In genomic region chrY:6913362-6913761, GRCh38 we compare ENCODE assay signal across 44 cellular contexts. TPM values are rescaled to one million over a fixed set of nuclear protein-coding genes. Genes with fewer than 3 reads are reported as not detected.
"Had no signal": no experiment of that assay in that cellular context is flagged by ENCODE, and none has a peak within 500 bp of the region (broad histone marks: within the 10 kb centered on the region; RNA-seq: fewer than 3 reads in every experiment).

No MANE protein-coding gene starts in this region.

- H3K36me3 Mint-ChIP-seq: activated naive CD4-positive, alpha-beta T cell treated with anti-CD3 and anti-CD28 coated beads, Interleukin-2, amount 10 ng/mL, durations not matched to agents 7 days and 5 days; activated naive CD4-positive, alpha-beta T cell treated with anti-CD3 and anti-CD28 coated beads, Interleukin-2, amount 50 U/mL, for 24 hours; activated naive CD4-positive, alpha-beta T cell treated with anti-CD3 and anti-CD28 coated beads, Interleukin-2, amount 50 U/mL, for 72 hours; activated naive CD8-positive, alpha-beta T cell; activated naive CD8-positive, alpha-beta T cell treated with anti-CD3 and anti-CD28 coated beads for 36 hours; activated naive CD8-positive, alpha-beta T cell treated with anti-CD3 and anti-CD28 coated beads, Interleukin-2, amount 10 ng/mL, durations not matched to agents 7 days and 5 days; brain had no signal

- H3K4me1 ChIP-seq: adrenal gland, ascending aorta, breast epithelium had no signal

- H3K27ac ChIP-seq: adrenal gland, ascending aorta, body of pancreas, brain microvascular endothelial cell, breast epithelium, cardiac muscle cell had no signal

- H3K27me3 ChIP-seq: adrenal gland, ascending aorta, body of pancreas, brain microvascular endothelial cell, breast epithelium, cardiac muscle cell had no signal

- H3K27ac Mint-ChIP-seq: activated naive CD4-positive, alpha-beta T cell treated with anti-CD3 and anti-CD28 coated beads for 36 hours; activated naive CD4-positive, alpha-beta T cell treated with anti-CD3 and anti-CD28 coated beads, Interleukin-2, amount 10 ng/mL, durations not matched to agents 7 days and 5 days; activated naive CD4-positive, alpha-beta T cell treated with anti-CD3 and anti-CD28 coated beads, Interleukin-2, amount 50 U/mL, for 24 hours; activated naive CD4-positive, alpha-beta T cell treated with anti-CD3 and anti-CD28 coated beads, Interleukin-2, amount 50 U/mL, for 72 hours; activated naive CD8-positive, alpha-beta T cell; activated naive CD8-positive, alpha-beta T cell treated with anti-CD3 and anti-CD28 coated beads for 36 hours; activated naive CD8-positive, alpha-beta T cell treated with anti-CD3 and anti-CD28 coated beads, Interleukin-2, amount 10 ng/mL, durations not matched to agents 7 days and 5 days; activated naive CD8-positive, alpha-beta T cell treated with anti-CD3 and anti-CD28 coated beads, Interleukin-2, amount 50 U/mL, for 24 hours; activated T-cell treated with anti-CD3 and anti-CD28 coated beads, Interleukin-2, amount 50 U/mL, for 24 hours; activated T-cell treated with anti-CD3 and anti-CD28 coated beads, Interleukin-2, amount 50 U/mL, for 72 hours; activated T-helper 1 cell treated with anti-CD3 and anti-CD28 coated beads, Interleukin-12 subunit alpha, Interleukin-12 subunit beta, Interleukin-2, Interleukin-4 antibody, amounts not matched to agents 30 ng/mL and 10 ng/mL and 1 ng/mL, durations not matched to agents 14 hours and 24 hours and 36 hours; activated T-helper 17 cell treated with anti-CD3 and anti-CD28 coated beads, Interleukin-2, amount 50 U/mL, for 72 hours; activated T-helper 2 cell treated with anti-CD3 and anti-CD28 coated beads, Interferon-gamma antibody, Interleukin-2, Interleukin-4, amounts not matched to agents 10 μg/mL and 5 μg/mL and 100 μg/mL, durations not matched to agents 14 hours and 24 hours and 36 hours; brain had no signal

- H3K9me3 ChIP-seq: adrenal gland, ascending aorta, body of pancreas, breast epithelium had no signal

- H3K36me3 ChIP-seq: adrenal gland, ascending aorta, brain microvascular endothelial cell, breast epithelium, cardiac muscle cell had no signal

- DNase-seq: activated effector memory CD4-positive, alpha-beta T cell treated with anti-CD3 and anti-CD28 coated beads, Interleukin-2, amount 50 U/mL, for 16 hours; activated effector memory CD4-positive, alpha-beta T cell treated with Interleukin-2 at 50 U/mL for 16 hours; activated gamma-delta T cell; activated gamma-delta T cell treated with Interleukin-2 at 50 U/mL for 16 hours; activated naive CD4-positive, alpha-beta T cell; activated naive CD4-positive, alpha-beta T cell treated with anti-CD3 and anti-CD28 coated beads for 36 hours; activated naive CD4-positive, alpha-beta T cell treated with anti-CD3 and anti-CD28 coated beads, Interleukin-2, amount 10 ng/mL, durations not matched to agents 7 days and 5 days; activated naive CD4-positive, alpha-beta T cell treated with anti-CD3 and anti-CD28 coated beads, Interleukin-2, amount 50 U/mL, for 16 hours; activated naive CD4-positive, alpha-beta T cell treated with Interleukin-2 at 50 U/mL for 16 hours; activated naive CD8-positive, alpha-beta T cell treated with anti-CD3 and anti-CD28 coated beads for 36 hours; activated naive CD8-positive, alpha-beta T cell treated with anti-CD3 and anti-CD28 coated beads, Interleukin-2, amount 10 ng/mL, durations not matched to agents 7 days and 5 days; activated naive CD8-positive, alpha-beta T cell treated with anti-CD3 and anti-CD28 coated beads, Interleukin-2, amount 50 U/mL, for 24 hours; activated T-cell treated with anti-CD3 and anti-CD28 coated beads, Interleukin-2, amount 50 U/mL, for 1 hour; activated T-cell treated with anti-CD3 and anti-CD28 coated beads, Interleukin-2, amount 50 U/mL, for 24 hours; activated T-cell treated with anti-CD3 and anti-CD28 coated beads, Interleukin-2, amount 50 U/mL, for 4 hours; activated T-cell treated with anti-CD3 and anti-CD28 coated beads, Interleukin-2, amount 50 U/mL, for 48 hours; activated T-cell treated with anti-CD3 and anti-CD28 coated beads, Interleukin-2, amount 50 U/mL, for 72 hours; adrenal gland; amniotic stem cell; amygdala; anterior cingulate cortex; aorta; body of pancreas; brain microvascular endothelial cell; caudate nucleus; central memory CD4-positive, alpha-beta T cell; cerebellar nuclear complex had no signal

- H3K4me1 Mint-ChIP-seq: activated naive CD4-positive, alpha-beta T cell treated with anti-CD3 and anti-CD28 coated beads, Interleukin-2, amount 10 ng/mL, durations not matched to agents 7 days and 5 days; activated T-helper 17 cell treated with anti-CD3 and anti-CD28 coated beads, Interleukin-2, amount 50 U/mL, for 72 hours; brain had no signal

- H3K9me3 Mint-ChIP-seq: activated naive CD4-positive, alpha-beta T cell treated with anti-CD3 and anti-CD28 coated beads for 36 hours; activated naive CD4-positive, alpha-beta T cell treated with anti-CD3 and anti-CD28 coated beads, Interleukin-2, amount 10 ng/mL, durations not matched to agents 7 days and 5 days; activated naive CD4-positive, alpha-beta T cell treated with anti-CD3 and anti-CD28 coated beads, Interleukin-2, amount 50 U/mL, for 24 hours; activated naive CD4-positive, alpha-beta T cell treated with anti-CD3 and anti-CD28 coated beads, Interleukin-2, amount 50 U/mL, for 72 hours; activated naive CD8-positive, alpha-beta T cell treated with anti-CD3 and anti-CD28 coated beads for 36 hours; activated naive CD8-positive, alpha-beta T cell treated with anti-CD3 and anti-CD28 coated beads, Interleukin-2, amount 10 ng/mL, durations not matched to agents 7 days and 5 days; activated naive CD8-positive, alpha-beta T cell treated with anti-CD3 and anti-CD28 coated beads, Interleukin-2, amount 50 U/mL, for 24 hours; activated T-cell treated with anti-CD3 and anti-CD28 coated beads, Interleukin-2, amount 50 U/mL, for 24 hours; activated T-cell treated with anti-CD3 and anti-CD28 coated beads, Interleukin-2, amount 50 U/mL, for 4 hours; activated T-cell treated with anti-CD3 and anti-CD28 coated beads, Interleukin-2, amount 50 U/mL, for 72 hours; activated T-helper 1 cell treated with anti-CD3 and anti-CD28 coated beads, Interleukin-12 subunit alpha, Interleukin-12 subunit beta, Interleukin-2, Interleukin-4 antibody, amounts not matched to agents 30 ng/mL and 10 ng/mL and 1 ng/mL, durations not matched to agents 14 hours and 24 hours and 36 hours; activated T-helper 17 cell treated with anti-CD3 and anti-CD28 coated beads, Interleukin-2, amount 50 U/mL, for 72 hours; activated T-helper 2 cell treated with anti-CD3 and anti-CD28 coated beads, Interferon-gamma antibody, Interleukin-2, Interleukin-4, amounts not matched to agents 10 μg/mL and 5 μg/mL and 100 μg/mL, durations not matched to agents 14 hours and 24 hours and 36 hours; brain; central memory CD8-positive, alpha-beta T cell had no signal

- FAIRE-seq: astrocyte, bronchial epithelial cell had no signal

- H3K27me3 Mint-ChIP-seq: activated T-cell treated with anti-CD3 and anti-CD28 coated beads, Interleukin-2, amount 50 U/mL, for 24 hours; brain had no signal

- H3K4me3 ChIP-seq: adrenal gland, ascending aorta, body of pancreas, breast epithelium, cardiac muscle cell had no signal

- H3K4me3 Mint-ChIP-seq: activated naive CD4-positive, alpha-beta T cell treated with anti-CD3 and anti-CD28 coated beads for 36 hours; activated naive CD4-positive, alpha-beta T cell treated with anti-CD3 and anti-CD28 coated beads, Interleukin-2, amount 10 ng/mL, durations not matched to agents 7 days and 5 days; activated naive CD4-positive, alpha-beta T cell treated with anti-CD3 and anti-CD28 coated beads, Interleukin-2, amount 50 U/mL, for 24 hours; activated naive CD8-positive, alpha-beta T cell; activated naive CD8-positive, alpha-beta T cell treated with anti-CD3 and anti-CD28 coated beads for 36 hours; activated naive CD8-positive, alpha-beta T cell treated with anti-CD3 and anti-CD28 coated beads, Interleukin-2, amount 10 ng/mL, durations not matched to agents 7 days and 5 days; activated naive CD8-positive, alpha-beta T cell treated with anti-CD3 and anti-CD28 coated beads, Interleukin-2, amount 50 U/mL, for 24 hours; activated T-cell treated with anti-CD3 and anti-CD28 coated beads, Interleukin-2, amount 50 U/mL, for 24 hours; activated T-cell treated with anti-CD3 and anti-CD28 coated beads, Interleukin-2, amount 50 U/mL, for 4 hours; activated T-cell treated with anti-CD3 and anti-CD28 coated beads, Interleukin-2, amount 50 U/mL, for 72 hours; activated T-helper 1 cell treated with anti-CD3 and anti-CD28 coated beads, Interleukin-12 subunit alpha, Interleukin-12 subunit beta, Interleukin-2, Interleukin-4 antibody, amounts not matched to agents 30 ng/mL and 10 ng/mL and 1 ng/mL, durations not matched to agents 14 hours and 24 hours and 36 hours; activated T-helper 17 cell treated with anti-CD3 and anti-CD28 coated beads, Interleukin-2, amount 50 U/mL, for 72 hours; central memory CD8-positive, alpha-beta T cell had no signal

- ATAC-seq: activated naive CD4-positive, alpha-beta T cell treated with anti-CD3 and anti-CD28 coated beads, Interleukin-2, amount 50 U/mL, for 72 hours; activated naive CD8-positive, alpha-beta T cell treated with anti-CD3 and anti-CD28 coated beads, Interleukin-2, amount 50 U/mL, for 24 hours; activated T-cell treated with anti-CD3 and anti-CD28 coated beads, Interleukin-2, amount 50 U/mL, for 4 hours; activated T-cell treated with anti-CD3 and anti-CD28 coated beads, Interleukin-2, amount 50 U/mL, for 72 hours; activated T-helper 17 cell treated with anti-CD3 and anti-CD28 coated beads, Interleukin-2, amount 50 U/mL, for 72 hours; body of pancreas had no signal

RNA-seq across cellular contexts. Expression of gene AMELY, which starts 1.8 kb away (rescaled TPM):
- total RNA-seq: activated naive CD4-positive, alpha-beta T cell treated with anti-CD3 and anti-CD28 coated beads for 36 hours; activated naive CD4-positive, alpha-beta T cell treated with anti-CD3 and anti-CD28 coated beads, Interleukin-2, amount 50 U/mL, for 72 hours; activated naive CD8-positive, alpha-beta T cell treated with anti-CD3 and anti-CD28 coated beads for 36 hours; activated naive CD8-positive, alpha-beta T cell treated with anti-CD3 and anti-CD28 coated beads, Interleukin-2, amount 10 ng/mL, durations not matched to agents 7 days and 5 days; activated T-cell treated with anti-CD3 and anti-CD28 coated beads, Interleukin-2, amount 50 U/mL, for 4 hours; activated T-cell treated with anti-CD3 and anti-CD28 coated beads, Interleukin-2, amount 50 U/mL, for 72 hours; activated T-helper 1 cell treated with anti-CD3 and anti-CD28 coated beads, Interleukin-12 subunit alpha, Interleukin-12 subunit beta, Interleukin-2, Interleukin-4 antibody, amounts not matched to agents 30 ng/mL and 10 ng/mL and 1 ng/mL, durations not matched to agents 14 hours and 24 hours and 36 hours; activated T-helper 17 cell treated with anti-CD3 and anti-CD28 coated beads, Interleukin-2, amount 50 U/mL, for 72 hours; activated T-helper 2 cell treated with anti-CD3 and anti-CD28 coated beads, Interferon-gamma antibody, Interleukin-2, Interleukin-4, amounts not matched to agents 10 μg/mL and 5 μg/mL and 100 μg/mL, durations not matched to agents 14 hours and 24 hours and 36 hours; adrenal gland; aorta; ascending aorta; astrocyte; body of pancreas; breast epithelium; bronchial epithelial cell; cardiac muscle cell; cardiac septum; cerebellum; chondrocyte had no signal
- polyA plus RNA-seq: adipose tissue, adrenal gland, aorta, cardiac muscle cell had no signal

RNA-seq across cellular contexts. Expression of gene TBL1Y, which starts 2.9 kb away (rescaled TPM):
- total RNA-seq: activated naive CD4-positive, alpha-beta T cell treated with anti-CD3 and anti-CD28 coated beads for 36 hours; activated naive CD4-positive, alpha-beta T cell treated with anti-CD3 and anti-CD28 coated beads, Interleukin-2, amount 50 U/mL, for 72 hours; activated naive CD8-positive, alpha-beta T cell treated with anti-CD3 and anti-CD28 coated beads for 36 hours; activated T-cell treated with anti-CD3 and anti-CD28 coated beads, Interleukin-2, amount 50 U/mL, for 4 hours; activated T-cell treated with anti-CD3 and anti-CD28 coated beads, Interleukin-2, amount 50 U/mL, for 72 hours; activated T-helper 1 cell treated with anti-CD3 and anti-CD28 coated beads, Interleukin-12 subunit alpha, Interleukin-12 subunit beta, Interleukin-2, Interleukin-4 antibody, amounts not matched to agents 30 ng/mL and 10 ng/mL and 1 ng/mL, durations not matched to agents 14 hours and 24 hours and 36 hours; activated T-helper 17 cell treated with anti-CD3 and anti-CD28 coated beads, Interleukin-2, amount 50 U/mL, for 72 hours; activated T-helper 2 cell treated with anti-CD3 and anti-CD28 coated beads, Interferon-gamma antibody, Interleukin-2, Interleukin-4, amounts not matched to agents 10 μg/mL and 5 μg/mL and 100 μg/mL, durations not matched to agents 14 hours and 24 hours and 36 hours; adrenal gland; aorta; ascending aorta; body of pancreas; cardiac muscle cell; cardiac septum; cerebellum; chondrocyte had no signal
- polyA plus RNA-seq: aorta, cardiac muscle cell had no signal
